2 cellular contexts compared by ENCODE assay signal in the genomic region with DNA sequence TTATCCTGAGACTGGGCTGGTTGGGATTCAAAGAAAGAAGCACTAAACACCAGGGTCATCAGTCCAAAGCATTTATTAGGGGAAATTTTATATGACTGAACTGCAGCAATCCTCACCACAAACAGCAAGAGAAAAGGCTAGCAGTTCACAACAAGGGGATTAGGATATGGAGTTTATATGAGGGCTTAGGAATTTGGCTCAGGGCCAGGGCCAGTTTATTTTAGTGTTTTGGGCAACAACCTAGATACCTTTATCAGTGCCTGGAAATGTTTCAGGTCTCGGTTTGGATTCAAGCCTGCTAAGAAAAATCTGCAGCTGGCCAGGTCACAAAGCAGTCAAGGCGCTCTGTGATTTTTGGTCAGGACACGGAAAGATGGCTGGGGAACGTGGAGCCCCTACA.
TF ChIP-seq lines count a peak whose summit lies in the region.

No MANE protein-coding gene starts in this region.

TF ChIP-seq in HEK293, 187 proteins besides CTCF, POLR2A, EP300 and RAD21 (continues in another document):
- TF ChIP-seq MZF1 (tag by site-specific recombination; IDR thresholded peaks at IDR 0.05; ENCODE audit: borderline replicate concordance) (peak; percentile 79; the same call in 1 of the 2 replicates), ZNF146 (tag by site-specific recombination; IDR thresholded peaks at IDR 0.05) (no peak), ZNF169 (tag by site-specific recombination; IDR thresholded peaks at IDR 0.05) (no peak), ZNF302 (tag by site-specific recombination; IDR thresholded peaks at IDR 0.05; ENCODE audit: low read depth) (no peak), ZNF335 (tag by site-specific recombination; conservative IDR thresholded peaks at IDR 0.05) (peak; percentile 61), ZNF473 (tag by site-specific recombination; IDR thresholded peaks at IDR 0.05) (no peak), SP7 (tag by site-specific recombination; IDR thresholded peaks at IDR 0.05) (peak; percentile 68), ZNF629 (tag by site-specific recombination; IDR thresholded peaks at IDR 0.05) (no peak), ZNF555 (tag by site-specific recombination; conservative IDR thresholded peaks at IDR 0.05) (no peak), ZNF660 (tag by site-specific recombination; IDR thresholded peaks at IDR 0.05) (peak; percentile 47; the same call in 1 of the 2 replicates), ZNF23 (tag by site-specific recombination; IDR thresholded peaks at IDR 0.05; ENCODE audit: borderline replicate concordance) (no peak), ZNF354C (tag by site-specific recombination; IDR thresholded peaks at IDR 0.05; ENCODE audit: borderline replicate concordance, low read depth) (no peak), ZNF600 (tag by site-specific recombination; IDR thresholded peaks at IDR 0.05) (0 out of 2 replicates have a peak, but pooled peaks have one; percentile 22)
- TF ChIP-seq, protein P1, sequence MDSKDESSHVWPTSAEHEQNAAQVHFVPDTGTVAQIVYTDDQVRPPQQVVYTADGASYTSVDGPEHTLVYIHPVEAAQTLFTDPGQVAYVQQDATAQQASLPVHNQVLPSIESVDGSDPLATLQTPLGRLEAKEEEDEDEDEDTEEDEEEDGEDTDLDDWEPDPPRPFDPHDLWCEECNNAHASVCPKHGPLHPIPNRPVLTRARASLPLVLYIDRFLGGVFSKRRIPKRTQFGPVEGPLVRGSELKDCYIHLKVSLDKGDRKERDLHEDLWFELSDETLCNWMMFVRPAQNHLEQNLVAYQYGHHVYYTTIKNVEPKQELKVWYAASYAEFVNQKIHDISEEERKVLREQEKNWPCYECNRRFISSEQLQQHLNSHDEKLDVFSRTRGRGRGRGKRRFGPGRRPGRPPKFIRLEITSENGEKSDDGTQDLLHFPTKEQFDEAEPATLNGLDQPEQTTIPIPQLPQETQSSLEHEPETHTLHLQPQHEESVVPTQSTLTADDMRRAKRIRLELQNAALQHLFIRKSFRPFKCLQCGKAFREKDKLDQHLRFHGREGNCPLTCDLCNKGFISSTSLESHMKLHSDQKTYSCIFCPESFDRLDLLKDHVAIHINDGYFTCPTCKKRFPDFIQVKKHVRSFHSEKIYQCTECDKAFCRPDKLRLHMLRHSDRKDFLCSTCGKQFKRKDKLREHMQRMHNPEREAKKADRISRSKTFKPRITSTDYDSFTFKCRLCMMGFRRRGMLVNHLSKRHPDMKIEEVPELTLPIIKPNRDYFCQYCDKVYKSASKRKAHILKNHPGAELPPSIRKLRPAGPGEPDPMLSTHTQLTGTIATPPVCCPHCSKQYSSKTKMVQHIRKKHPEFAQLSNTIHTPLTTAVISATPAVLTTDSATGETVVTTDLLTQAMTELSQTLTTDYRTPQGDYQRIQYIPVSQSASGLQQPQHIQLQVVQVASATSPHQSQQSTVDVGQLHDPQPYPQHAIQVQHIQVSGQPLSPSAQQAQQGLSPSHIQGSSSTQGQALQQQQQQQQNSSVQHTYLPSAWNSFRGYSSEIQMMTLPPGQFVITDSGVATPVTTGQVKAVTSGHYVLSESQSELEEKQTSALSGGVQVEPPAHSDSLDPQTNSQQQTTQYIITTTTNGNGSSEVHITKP (tag by site-specific recombination; IDR thresholded peaks at IDR 0.05): peak; percentile 58
- TF ChIP-seq, protein P2, sequence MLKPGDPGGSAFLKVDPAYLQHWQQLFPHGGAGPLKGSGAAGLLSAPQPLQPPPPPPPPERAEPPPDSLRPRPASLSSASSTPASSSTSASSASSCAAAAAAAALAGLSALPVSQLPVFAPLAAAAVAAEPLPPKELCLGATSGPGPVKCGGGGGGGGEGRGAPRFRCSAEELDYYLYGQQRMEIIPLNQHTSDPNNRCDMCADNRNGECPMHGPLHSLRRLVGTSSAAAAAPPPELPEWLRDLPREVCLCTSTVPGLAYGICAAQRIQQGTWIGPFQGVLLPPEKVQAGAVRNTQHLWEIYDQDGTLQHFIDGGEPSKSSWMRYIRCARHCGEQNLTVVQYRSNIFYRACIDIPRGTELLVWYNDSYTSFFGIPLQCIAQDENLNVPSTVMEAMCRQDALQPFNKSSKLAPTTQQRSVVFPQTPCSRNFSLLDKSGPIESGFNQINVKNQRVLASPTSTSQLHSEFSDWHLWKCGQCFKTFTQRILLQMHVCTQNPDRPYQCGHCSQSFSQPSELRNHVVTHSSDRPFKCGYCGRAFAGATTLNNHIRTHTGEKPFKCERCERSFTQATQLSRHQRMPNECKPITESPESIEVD (tag by site-specific recombination; IDR thresholded peaks at IDR 0.05): peak; percentile 43
- TF ChIP-seq, protein P3, sequence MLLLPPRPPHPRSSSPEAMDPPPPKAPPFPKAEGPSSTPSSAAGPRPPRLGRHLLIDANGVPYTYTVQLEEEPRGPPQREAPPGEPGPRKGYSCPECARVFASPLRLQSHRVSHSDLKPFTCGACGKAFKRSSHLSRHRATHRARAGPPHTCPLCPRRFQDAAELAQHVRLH (tag by site-specific recombination; IDR thresholded peaks at IDR 0.05): no peak
- TF ChIP-seq, protein P4, sequence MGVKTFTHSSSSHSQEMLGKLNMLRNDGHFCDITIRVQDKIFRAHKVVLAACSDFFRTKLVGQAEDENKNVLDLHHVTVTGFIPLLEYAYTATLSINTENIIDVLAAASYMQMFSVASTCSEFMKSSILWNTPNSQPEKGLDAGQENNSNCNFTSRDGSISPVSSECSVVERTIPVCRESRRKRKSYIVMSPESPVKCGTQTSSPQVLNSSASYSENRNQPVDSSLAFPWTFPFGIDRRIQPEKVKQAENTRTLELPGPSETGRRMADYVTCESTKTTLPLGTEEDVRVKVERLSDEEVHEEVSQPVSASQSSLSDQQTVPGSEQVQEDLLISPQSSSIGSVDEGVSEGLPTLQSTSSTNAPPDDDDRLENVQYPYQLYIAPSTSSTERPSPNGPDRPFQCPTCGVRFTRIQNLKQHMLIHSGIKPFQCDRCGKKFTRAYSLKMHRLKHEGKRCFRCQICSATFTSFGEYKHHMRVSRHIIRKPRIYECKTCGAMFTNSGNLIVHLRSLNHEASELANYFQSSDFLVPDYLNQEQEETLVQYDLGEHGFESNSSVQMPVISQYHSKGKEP (tag by site-specific recombination; IDR thresholded peaks at IDR 0.05): peak; percentile 47; the same call in 1 of the 2 replicates

TF ChIP-seq in K562, 482 proteins besides CTCF, POLR2A, EP300 and RAD21 (continues in another document):
- no peak for TF ChIP-seq ZNF561 (CRISPR knock-in tag; conservative IDR thresholded peaks at IDR 0.05)
- TF ChIP-seq EHMT2 (IDR thresholded peaks at IDR 0.05): no peak
- TF ChIP-seq RCOR1 (IDR thresholded peaks at IDR 0.05; ENCODE audit: borderline replicate concordance in 1 of 2, low read depth in 2 of 2, low read length in 2 of 2): peak in 1 of 2 experiments; percentile 21; a peak in 1 of 4 replicates
- TF ChIP-seq, protein P5, sequence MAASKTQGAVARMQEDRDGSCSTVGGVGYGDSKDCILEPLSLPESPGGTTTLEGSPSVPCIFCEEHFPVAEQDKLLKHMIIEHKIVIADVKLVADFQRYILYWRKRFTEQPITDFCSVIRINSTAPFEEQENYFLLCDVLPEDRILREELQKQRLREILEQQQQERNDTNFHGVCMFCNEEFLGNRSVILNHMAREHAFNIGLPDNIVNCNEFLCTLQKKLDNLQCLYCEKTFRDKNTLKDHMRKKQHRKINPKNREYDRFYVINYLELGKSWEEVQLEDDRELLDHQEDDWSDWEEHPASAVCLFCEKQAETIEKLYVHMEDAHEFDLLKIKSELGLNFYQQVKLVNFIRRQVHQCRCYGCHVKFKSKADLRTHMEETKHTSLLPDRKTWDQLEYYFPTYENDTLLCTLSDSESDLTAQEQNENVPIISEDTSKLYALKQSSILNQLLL (CRISPR knock-in tag; IDR thresholded peaks at IDR 0.05; ENCODE audit: borderline replicate concordance): no peak
- no peak for TF ChIP-seq LEF1 (IDR thresholded peaks at IDR 0.05)
- TF ChIP-seq, protein P6, sequence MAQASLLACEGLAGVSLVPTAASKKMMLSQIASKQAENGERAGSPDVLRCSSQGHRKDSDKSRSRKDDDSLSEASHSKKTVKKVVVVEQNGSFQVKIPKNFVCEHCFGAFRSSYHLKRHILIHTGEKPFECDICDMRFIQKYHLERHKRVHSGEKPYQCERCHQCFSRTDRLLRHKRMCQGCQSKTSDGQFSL (CRISPR knock-in tag; IDR thresholded peaks at IDR 0.05): no peak
- TF ChIP-seq, protein P6 (tag; IDR thresholded peaks at IDR 0.05): no peak
- TF ChIP-seq, protein P7, sequence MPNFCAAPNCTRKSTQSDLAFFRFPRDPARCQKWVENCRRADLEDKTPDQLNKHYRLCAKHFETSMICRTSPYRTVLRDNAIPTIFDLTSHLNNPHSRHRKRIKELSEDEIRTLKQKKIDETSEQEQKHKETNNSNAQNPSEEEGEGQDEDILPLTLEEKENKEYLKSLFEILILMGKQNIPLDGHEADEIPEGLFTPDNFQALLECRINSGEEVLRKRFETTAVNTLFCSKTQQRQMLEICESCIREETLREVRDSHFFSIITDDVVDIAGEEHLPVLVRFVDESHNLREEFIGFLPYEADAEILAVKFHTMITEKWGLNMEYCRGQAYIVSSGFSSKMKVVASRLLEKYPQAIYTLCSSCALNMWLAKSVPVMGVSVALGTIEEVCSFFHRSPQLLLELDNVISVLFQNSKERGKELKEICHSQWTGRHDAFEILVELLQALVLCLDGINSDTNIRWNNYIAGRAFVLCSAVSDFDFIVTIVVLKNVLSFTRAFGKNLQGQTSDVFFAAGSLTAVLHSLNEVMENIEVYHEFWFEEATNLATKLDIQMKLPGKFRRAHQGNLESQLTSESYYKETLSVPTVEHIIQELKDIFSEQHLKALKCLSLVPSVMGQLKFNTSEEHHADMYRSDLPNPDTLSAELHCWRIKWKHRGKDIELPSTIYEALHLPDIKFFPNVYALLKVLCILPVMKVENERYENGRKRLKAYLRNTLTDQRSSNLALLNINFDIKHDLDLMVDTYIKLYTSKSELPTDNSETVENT (CRISPR knock-in tag; IDR thresholded peaks at IDR 0.05): no peak
- TF ChIP-seq MCM3 (IDR thresholded peaks at IDR 0.05): no peak
- peak; percentile 36; the same call in 1 of the 2 replicates for TF ChIP-seq CBFA2T3 (IDR thresholded peaks at IDR 0.05)
- peak; percentile 60; the same call in 1 of the 2 replicates for TF ChIP-seq FOXJ2 (tag; IDR thresholded peaks at IDR 0.05)
- TF ChIP-seq, protein P8, sequence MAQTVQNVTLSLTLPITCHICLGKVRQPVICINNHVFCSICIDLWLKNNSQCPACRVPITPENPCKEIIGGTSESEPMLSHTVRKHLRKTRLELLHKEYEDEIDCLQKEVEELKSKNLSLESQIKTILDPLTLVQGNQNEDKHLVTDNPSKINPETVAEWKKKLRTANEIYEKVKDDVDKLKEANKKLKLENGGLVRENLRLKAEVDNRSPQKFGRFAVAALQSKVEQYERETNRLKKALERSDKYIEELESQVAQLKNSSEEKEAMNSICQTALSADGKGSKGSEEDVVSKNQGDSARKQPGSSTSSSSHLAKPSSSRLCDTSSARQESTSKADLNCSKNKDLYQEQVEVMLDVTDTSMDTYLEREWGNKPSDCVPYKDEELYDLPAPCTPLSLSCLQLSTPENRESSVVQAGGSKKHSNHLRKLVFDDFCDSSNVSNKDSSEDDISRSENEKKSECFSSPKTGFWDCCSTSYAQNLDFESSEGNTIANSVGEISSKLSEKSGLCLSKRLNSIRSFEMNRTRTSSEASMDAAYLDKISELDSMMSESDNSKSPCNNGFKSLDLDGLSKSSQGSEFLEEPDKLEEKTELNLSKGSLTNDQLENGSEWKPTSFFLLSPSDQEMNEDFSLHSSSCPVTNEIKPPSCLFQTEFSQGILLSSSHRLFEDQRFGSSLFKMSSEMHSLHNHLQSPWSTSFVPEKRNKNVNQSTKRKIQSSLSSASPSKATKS (CRISPR knock-in tag; IDR thresholded peaks at IDR 0.05): no peak
- no peak for TF ChIP-seq ZNF347 (CRISPR knock-in tag; IDR thresholded peaks at IDR 0.05; ENCODE audit: low read depth)
- peak; percentile 95 for TF ChIP-seq NFIC (IDR thresholded peaks at IDR 0.05)
- no peak for TF ChIP-seq ATF7 (IDR thresholded peaks at IDR 0.05)
- TF ChIP-seq RBFOX2 (IDR thresholded peaks at IDR 0.05; ENCODE audit: low read depth, low read length): no peak
- no peak for TF ChIP-seq FOXK2 (conservative IDR thresholded peaks at IDR 0.05 in 1 of 2, IDR thresholded peaks at IDR 0.05 in 1 of 2; ENCODE audit: low read depth in 2 of 2)
- TF ChIP-seq FOXM1 (IDR thresholded peaks at IDR 0.05; ENCODE audit: low read depth): no peak
- no peak for TF ChIP-seq FOXM1 (CRISPR knock-in tag; IDR thresholded peaks at IDR 0.05; ENCODE audit: low read depth)
- no peak for TF ChIP-seq CBX5 (IDR thresholded peaks at IDR 0.05; ENCODE audit: borderline replicate concordance, low read depth)
- no peak for TF ChIP-seq BRD9 (IDR thresholded peaks at IDR 0.05; ENCODE audit: low read depth, partially characterized antibody)
- no peak for TF ChIP-seq ZNF174 (CRISPR knock-in tag; IDR thresholded peaks at IDR 0.05)
- no peak for TF ChIP-seq TBL1XR1 (IDR thresholded peaks at IDR 0.05; ENCODE audit: low read length in 2 of 2)
- no peak for TF ChIP-seq ZBTB8A (IDR thresholded peaks at IDR 0.05; ENCODE audit: partially characterized antibody)
- TF ChIP-seq TCF7 (IDR thresholded peaks at IDR 0.05; ENCODE audit: borderline replicate concordance): no peak
- TF ChIP-seq NCOA4 (IDR thresholded peaks at IDR 0.05; ENCODE audit: partially characterized antibody): no peak
- TF ChIP-seq MYC (IDR thresholded peaks at IDR 0.05; ENCODE audit: low read depth, low read length): no peak
- no peak for TF ChIP-seq MYC (CRISPR knock-in tag; IDR thresholded peaks at IDR 0.05; ENCODE audit: borderline replicate concordance, low read depth)
- TF ChIP-seq GATAD2B (IDR thresholded peaks at IDR 0.05; ENCODE audit: borderline replicate concordance): no peak
- no peak for TF ChIP-seq ZSCAN32 (CRISPR knock-in tag; IDR thresholded peaks at IDR 0.05)
- TF ChIP-seq, protein P9, sequence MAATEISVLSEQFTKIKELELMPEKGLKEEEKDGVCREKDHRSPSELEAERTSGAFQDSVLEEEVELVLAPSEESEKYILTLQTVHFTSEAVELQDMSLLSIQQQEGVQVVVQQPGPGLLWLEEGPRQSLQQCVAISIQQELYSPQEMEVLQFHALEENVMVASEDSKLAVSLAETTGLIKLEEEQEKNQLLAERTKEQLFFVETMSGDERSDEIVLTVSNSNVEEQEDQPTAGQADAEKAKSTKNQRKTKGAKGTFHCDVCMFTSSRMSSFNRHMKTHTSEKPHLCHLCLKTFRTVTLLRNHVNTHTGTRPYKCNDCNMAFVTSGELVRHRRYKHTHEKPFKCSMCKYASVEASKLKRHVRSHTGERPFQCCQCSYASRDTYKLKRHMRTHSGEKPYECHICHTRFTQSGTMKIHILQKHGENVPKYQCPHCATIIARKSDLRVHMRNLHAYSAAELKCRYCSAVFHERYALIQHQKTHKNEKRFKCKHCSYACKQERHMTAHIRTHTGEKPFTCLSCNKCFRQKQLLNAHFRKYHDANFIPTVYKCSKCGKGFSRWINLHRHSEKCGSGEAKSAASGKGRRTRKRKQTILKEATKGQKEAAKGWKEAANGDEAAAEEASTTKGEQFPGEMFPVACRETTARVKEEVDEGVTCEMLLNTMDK (IDR thresholded peaks at IDR 0.05; ENCODE audit: borderline replicate concordance, insufficient read depth, low read depth, low read length, poor library complexity, severe bottlenecking): no peak
- no peak for TF ChIP-seq ZNF551 (CRISPR knock-in tag; IDR thresholded peaks at IDR 0.05)
- TF ChIP-seq FOXJ3 (CRISPR knock-in tag; IDR thresholded peaks at IDR 0.05): no peak
- no peak for TF ChIP-seq THRAP3 (IDR thresholded peaks at IDR 0.05; ENCODE audit: borderline replicate concordance)
- TF ChIP-seq ZNF408 (CRISPR knock-in tag; IDR thresholded peaks at IDR 0.05; ENCODE audit: low read depth): no peak
- no peak for TF ChIP-seq ELF2 (CRISPR knock-in tag; IDR thresholded peaks at IDR 0.05)
- TF ChIP-seq ZNF140 (CRISPR knock-in tag; IDR thresholded peaks at IDR 0.05): no peak
